7 cellular contexts compared by ENCODE assay signal in genomic region chr4:52874948-52875347, GRCh38. TPM values are rescaled to one million over a fixed set of nuclear protein-coding genes. Genes with fewer than 3 reads are reported as not detected.
"Had no signal": no experiment of that assay in that cellular context is flagged by ENCODE, and none has a peak within 500 bp of the region (broad histone marks: within the 10 kb centered on the region; RNA-seq: fewer than 3 reads in every experiment).

No MANE protein-coding gene starts in this region.

- H3K9me3 Mint-ChIP-seq: H9 had no signal

- DNase-seq: GOT3, H9, HCEC 1CT, IMR-90 had no signal

- H3K27ac Mint-ChIP-seq: H9 had no signal

- H3K4me3 Mint-ChIP-seq: H9 had no signal

- FAIRE-seq: H54, HTR-8/SVneo had no signal

RNA-seq across cellular contexts. Expression of gene RASL11B, which starts 12.8 kb away (rescaled TPM):
- total RNA-seq: HT-29 had no signal
